ENCODE assay signal across 8 cellular contexts in the genomic region with DNA sequence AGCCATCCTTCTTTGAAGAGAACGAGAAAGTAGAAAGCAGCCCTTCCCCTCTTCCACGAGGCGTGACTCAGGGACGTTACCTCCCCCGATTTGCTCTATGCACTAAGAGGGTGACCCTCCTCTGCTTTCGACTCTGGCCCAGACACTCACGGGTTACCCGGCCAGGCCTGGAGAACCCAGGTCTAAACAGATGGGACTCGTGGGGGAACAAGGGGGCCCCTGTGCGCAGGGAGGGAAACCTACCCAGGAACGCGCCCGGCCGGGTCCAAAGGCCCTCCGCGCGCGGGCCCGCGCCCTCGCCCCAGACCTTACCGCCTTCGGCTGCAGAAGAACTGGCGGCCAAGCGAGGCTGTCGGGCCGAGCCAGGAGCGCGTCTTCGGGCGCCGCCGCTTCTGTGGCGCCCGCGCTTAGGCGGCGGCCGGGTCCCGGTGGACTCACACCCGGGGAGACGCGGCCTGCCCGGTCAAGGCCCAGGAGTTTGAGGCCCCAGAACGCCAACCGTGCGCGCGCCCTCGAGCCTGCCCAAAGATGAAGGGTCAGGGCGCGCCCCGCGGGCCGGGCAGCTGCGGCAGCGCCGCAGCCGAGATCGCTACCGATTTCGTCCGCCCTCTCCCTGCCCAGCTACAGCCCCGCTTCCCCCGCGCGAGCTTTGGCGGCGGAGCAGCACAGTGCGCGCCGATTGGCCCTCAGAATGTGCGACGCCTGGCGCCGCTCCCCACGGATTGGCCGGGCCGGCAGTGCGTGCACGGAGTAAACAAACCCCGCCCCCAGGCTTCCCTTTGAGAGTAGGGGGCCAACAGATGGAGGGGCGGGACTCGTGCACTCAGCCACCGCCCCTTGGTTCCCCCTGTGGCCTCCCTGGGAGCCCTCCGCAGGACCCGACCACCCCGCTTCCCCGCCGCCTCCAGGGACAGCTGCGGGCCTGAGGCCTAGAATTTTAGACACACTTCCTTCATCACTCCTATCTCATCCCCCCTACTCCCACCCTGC. TPM values are rescaled to one million over a fixed set of nuclear protein-coding genes. Genes with fewer than 3 reads are reported as not detected.
DNase-seq lines count a peak whose midpoint lies in the region; ATAC-seq and TF ChIP-seq lines count a peak whose summit lies in the region.

A gene with protein sequence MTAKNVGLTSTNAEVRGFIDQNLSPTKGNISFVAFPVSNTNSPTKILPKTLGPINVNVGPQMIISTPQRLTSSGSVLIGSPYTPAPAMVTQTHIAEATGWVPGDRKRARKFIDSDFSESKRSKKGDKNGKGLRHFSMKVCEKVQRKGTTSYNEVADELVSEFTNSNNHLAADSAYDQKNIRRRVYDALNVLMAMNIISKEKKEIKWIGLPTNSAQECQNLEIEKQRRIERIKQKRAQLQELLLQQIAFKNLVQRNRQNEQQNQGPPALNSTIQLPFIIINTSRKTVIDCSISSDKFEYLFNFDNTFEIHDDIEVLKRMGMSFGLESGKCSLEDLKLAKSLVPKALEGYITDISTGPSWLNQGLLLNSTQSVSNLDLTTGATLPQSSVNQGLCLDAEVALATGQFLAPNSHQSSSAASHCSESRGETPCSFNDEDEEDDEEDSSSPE (minus strand): TSS at position 674 of the 990 bp plus-strand sequence. CDS start 47,795 bp downstream, outside the sequence.

- peaks cover 13% of the 10 kb centered on the region; the same call in 1 of the 2 replicates for H3K79me2 ChIP-seq in PC-3 (ENCODE audit: low read length)

- H3K36me3 ChIP-seq in PC-3 (ENCODE audit: low read depth, low read length), result no peaks in the 10 kb centered on the region
- no peaks in the 10 kb centered on the region for H3K36me3 ChIP-seq in mucosa of stomach (ENCODE audit: control insufficient read depth, insufficient read depth, low read length)

- H3K4me3 ChIP-seq in PC-3 (ENCODE audit: low read length) (peak within 1 kb of the TSS; percentile 88), mucosa of stomach (ENCODE audit: low read length) (peak within 1 kb of the TSS; percentile 75)

- ATAC-seq in GM21576 (IDR thresholded peaks at IDR 0.05; ENCODE audit: unreplicated experiment) (peak; percentile 99), PC-3 (peak; percentile 96)

- H3K9me3 ChIP-seq in PC-3 (ENCODE audit: low read length), result no peaks in the 10 kb centered on the region
- H3K9me3 ChIP-seq in mucosa of stomach (ENCODE audit: control insufficient read depth, low read length), result no peaks in the 10 kb centered on the region

- POLR2A ChIA-PET in PC-3 (lab: Charles Lee; ENCODE audit: unreplicated experiment), result no interaction called here

- no peak for TF ChIP-seq CTCF in PC-3 (conservative IDR thresholded peaks at IDR 0.05; ENCODE audit: low read depth, low read length)

- H3K27me3 Mint-ChIP-seq in IgD-negative memory B cell, result no peaks in the 10 kb centered on the region
- H3K27me3 Mint-ChIP-seq in activated T-cell treated with anti-CD3 and anti-CD28 coated beads, Interleukin-2, amount 50 U/mL, for 24 hours, result no peaks in the 10 kb centered on the region

- H3K9me2 ChIP-seq in PC-3 (replicated peaks; ENCODE audit: low read length), result no peaks in the 10 kb centered on the region

- H3K36me3 Mint-ChIP-seq in IgD-negative memory B cell, result peaks cover 6% of the 10 kb centered on the region
- no peaks in the 10 kb centered on the region for H3K36me3 Mint-ChIP-seq in activated T-cell treated with anti-CD3 and anti-CD28 coated beads, Interleukin-2, amount 50 U/mL, for 24 hours (ENCODE audit: low read depth)

- no TSS peak for BruUV-seq in PC-3 (replicated peaks; lab: Mats Ljungman, UMichigan)

- no peaks in the 10 kb centered on the region for H3F3A ChIP-seq in PC-3 (ENCODE audit: low read length, unreplicated experiment)

- H3K4me2 ChIP-seq in PC-3 (ENCODE audit: low read length), result peak within 1 kb of the TSS; percentile 96

- peak within 1 kb of the TSS; percentile 89 for H2AFZ ChIP-seq in PC-3 (ENCODE audit: low read length)

- H3K27ac Mint-ChIP-seq in IgD-negative memory B cell, result peak within 1 kb of the TSS; percentile 32 to 75 (median 46)
- peak within 1 kb of the TSS; percentile 88 for H3K27ac Mint-ChIP-seq in activated T-cell treated with anti-CD3 and anti-CD28 coated beads, Interleukin-2, amount 50 U/mL, for 24 hours

- peak; percentile 73 for TF ChIP-seq POLR2A in erythroblast (IDR thresholded peaks at IDR 0.05; ENCODE audit: low read length)

- intact Hi-C loops in PC-3 (cut with micrococcal nuclease), result no loop called here

- peak; percentile 93 for DNase-seq in DMS53 (lab: John Stamatoyannopoulos, UW)
- DNase-seq in PC-3, result peak; percentile 81
- peak; percentile 88 for DNase-seq in activated T-cell treated with anti-CD3 and anti-CD28 coated beads, Interleukin-2, amount 50 U/mL, for 24 hours
- peak; percentile 92 to 93 for DNase-seq in erythroblast (lab: John Stamatoyannopoulos, UW)
- peak; percentile 64 to 67 for DNase-seq in stimulated activated CD8-positive, alpha-beta memory T cell treated with anti-CD3 and anti-CD28 coated beads, Interleukin-7, amount 100 ng/mL, for 1 hour (ENCODE audit: low read depth in 2 of 2)

- H3K9me3 Mint-ChIP-seq in IgD-negative memory B cell, result no peaks in the 10 kb centered on the region
- no peaks in the 10 kb centered on the region for H3K9me3 Mint-ChIP-seq in activated T-cell treated with anti-CD3 and anti-CD28 coated beads, Interleukin-2, amount 50 U/mL, for 24 hours

- H4K20me1 ChIP-seq in PC-3 (ENCODE audit: low read length), result no peaks in the 10 kb centered on the region

- H3K9ac ChIP-seq in PC-3 (ENCODE audit: low read length) (peak within 1 kb of the TSS; percentile 74), mucosa of stomach (ENCODE audit: low read length) (peak within 1 kb of the TSS; percentile 86)

- H3K27ac ChIP-seq in PC-3 (ENCODE audit: low read length), result peak within 1 kb of the TSS; percentile 5; the same call in 1 of the 2 replicates

- CTCF ChIA-PET in PC-3 (lab: Charles Lee), result no interaction called here

- peaks cover 16 to 24% (median 18%) of the 10 kb centered on the region in 3 donors for H3K4me1 Mint-ChIP-seq in IgD-negative memory B cell
- H3K4me1 Mint-ChIP-seq in activated T-cell treated with anti-CD3 and anti-CD28 coated beads, Interleukin-2, amount 50 U/mL, for 24 hours (ENCODE audit: low read depth), result peaks cover 27% of the 10 kb centered on the region

- H3K27me3 ChIP-seq in PC-3 (ENCODE audit: low read length) (no peaks in the 10 kb centered on the region), mucosa of stomach (ENCODE audit: control insufficient read depth, insufficient read depth, low read length) (no peaks in the 10 kb centered on the region)

- peak within 1 kb of the TSS; percentile 85 to 95 (median 94) for H3K4me3 Mint-ChIP-seq in IgD-negative memory B cell
- H3K4me3 Mint-ChIP-seq in activated T-cell treated with anti-CD3 and anti-CD28 coated beads, Interleukin-2, amount 50 U/mL, for 24 hours, result peak within 1 kb of the TSS; percentile 84

- H3K4me1 ChIP-seq in PC-3 (ENCODE audit: insufficient read depth, low read length), result peaks cover 9% of the 10 kb centered on the region
- H3K4me1 ChIP-seq in mucosa of stomach (ENCODE audit: control insufficient read depth, insufficient read depth, low read length), result peaks cover 6% of the 10 kb centered on the region

RNA-seq across cellular contexts. Expression of the gene that starts here (rescaled TPM):
- polyA plus RNA-seq in IgD-negative memory B cell, result 29.7 TPM
- 37.9 and 49.1 TPM in 2 replicates for total RNA-seq in PC-3 (2014; rRNA removed)

Comparison
In these comparisons a context has a peak if more than half of its experiments do, and no peak if none do; other contexts are left out.
1. Peak in every context shown above with its lines: DNase-seq, ATAC-seq, H3K4me3 ChIP-seq and H3K27ac ChIP-seq.